Comparison of ENCODE assay signal across 8 cellular contexts in genomic region chr20:381581-382290, GRCh38. TPM values are rescaled to one million over a fixed set of nuclear protein-coding genes. Genes with fewer than 3 reads are reported as not detected.
DNase-seq lines count a peak whose midpoint lies in the region; ATAC-seq, FAIRE-seq and TF ChIP-seq lines count a peak whose summit lies in the region.

No MANE protein-coding gene starts in this region.

- peak overlapping the region; percentile 52 to 94 (median 88) for H3K4me3 Mint-ChIP-seq in IgD-negative memory B cell
- peak overlapping the region; percentile 77 for H3K4me3 Mint-ChIP-seq in activated naive CD4-positive, alpha-beta T cell treated with anti-CD3 and anti-CD28 coated beads, Interleukin-2, amount 10 ng/mL, durations not matched to agents 7 days and 5 days
- H3K4me3 Mint-ChIP-seq in progenitor cell of endocrine pancreas (ENCODE audit: low read depth) = peak overlapping the region; percentile 69

- H3K27me3 Mint-ChIP-seq in IgD-negative memory B cell = no peaks in the 10 kb centered on the region
- peaks cover 5% of the 10 kb centered on the region for H3K27me3 Mint-ChIP-seq in activated naive CD4-positive, alpha-beta T cell treated with anti-CD3 and anti-CD28 coated beads, Interleukin-2, amount 10 ng/mL, durations not matched to agents 7 days and 5 days
- H3K27me3 Mint-ChIP-seq in progenitor cell of endocrine pancreas = peaks cover 29% of the 10 kb centered on the region

- intact Hi-C loops in Right ventricle myocardium inferior (cut with DNase I) = no loop called here

- H3K27ac Mint-ChIP-seq in IgD-negative memory B cell = peak overlapping the region; percentile 65 to 96 (median 90)
- peak overlapping the region; percentile 88 for H3K27ac Mint-ChIP-seq in activated naive CD4-positive, alpha-beta T cell treated with anti-CD3 and anti-CD28 coated beads, Interleukin-2, amount 10 ng/mL, durations not matched to agents 7 days and 5 days
- no peak overlapping the region for H3K27ac Mint-ChIP-seq in progenitor cell of endocrine pancreas

- H3K9me3 Mint-ChIP-seq in IgD-negative memory B cell (no peaks in the 10 kb centered on the region), progenitor cell of endocrine pancreas (ENCODE audit: low read depth) (no peaks in the 10 kb centered on the region)
- H3K9me3 Mint-ChIP-seq in activated naive CD4-positive, alpha-beta T cell treated with anti-CD3 and anti-CD28 coated beads, Interleukin-2, amount 10 ng/mL, durations not matched to agents 7 days and 5 days = no peaks in the 10 kb centered on the region

- FAIRE-seq in urothelium cell line (lab: Jason Lieb, UNC) = no peak

- no peaks in the 10 kb centered on the region for H3K27me3 ChIP-seq in SJSA1 (replicated peaks)

- peaks cover 5 to 16% (median 7%) of the 10 kb centered on the region in 3 donors for H3K4me1 Mint-ChIP-seq in IgD-negative memory B cell
- H3K4me1 Mint-ChIP-seq in activated naive CD4-positive, alpha-beta T cell treated with anti-CD3 and anti-CD28 coated beads, Interleukin-2, amount 10 ng/mL, durations not matched to agents 7 days and 5 days = peaks cover 36% of the 10 kb centered on the region
- H3K4me1 Mint-ChIP-seq in progenitor cell of endocrine pancreas (ENCODE audit: low read depth) = peaks cover 2% of the 10 kb centered on the region

- DNase-seq in DMS153 treated with DMSO at 0.1 percent for 48 hours (lab: John Stamatoyannopoulos, UW; ENCODE audit: unreplicated experiment) (peak; percentile 23), SJSA1 (ENCODE audit: low read depth in 1 of 2, low spot score in 2 of 2) (peak; percentile 59 to 80), Right ventricle myocardium inferior (ENCODE audit: missing footprints) (peak; percentile 87), progenitor cell of endocrine pancreas (ENCODE audit: low spot score, unreplicated experiment) (no peak), urothelium cell line (ENCODE audit: low spot score) (peak; percentile 79)
- peak; percentile 91 for DNase-seq in activated naive CD4-positive, alpha-beta T cell treated with anti-CD3 and anti-CD28 coated beads, Interleukin-2, amount 10 ng/mL, durations not matched to agents 7 days and 5 days

- H3K9me3 ChIP-seq in SJSA1 (replicated peaks) = no peaks in the 10 kb centered on the region

- CTCF ChIA-PET in activated naive CD4-positive, alpha-beta T cell treated with anti-CD3 and anti-CD28 coated beads, Interleukin-2, amount 10 ng/mL, durations not matched to agents 7 days and 5 days (lab: Charles Lee) = interaction anchor here (1.0 to 1.4 kb wide), 2 partner anchors 25 to 50 kb away, joined by 3 to 4 read pairs; no protein-coding TSS in a partner anchor

- no peaks in the 10 kb centered on the region for H3K36me3 Mint-ChIP-seq in IgD-negative memory B cell
- H3K36me3 Mint-ChIP-seq in activated naive CD4-positive, alpha-beta T cell treated with anti-CD3 and anti-CD28 coated beads, Interleukin-2, amount 10 ng/mL, durations not matched to agents 7 days and 5 days = peaks cover 13% of the 10 kb centered on the region
- H3K36me3 Mint-ChIP-seq in progenitor cell of endocrine pancreas (ENCODE audit: insufficient read depth) = no peaks in the 10 kb centered on the region

- H3K4me1 ChIP-seq in SJSA1 (replicated peaks) = peaks cover 9% of the 10 kb centered on the region

- TF ChIP-seq CTCF in progenitor cell of endocrine pancreas (IDR thresholded peaks at IDR 0.05; ENCODE audit: unreplicated experiment) = no peak

- H3K36me3 ChIP-seq in SJSA1 = no peaks in the 10 kb centered on the region

- peak; percentile 58 for ATAC-seq in GM21526 (IDR thresholded peaks at IDR 0.05; ENCODE audit: low FRiP score, unreplicated experiment)
- ATAC-seq in Right ventricle myocardium inferior = peak; percentile 82

- H3K4me3 ChIP-seq in SJSA1 = peak overlapping the region; percentile 68

- H3K27ac ChIP-seq in SJSA1 = 0 out of 2 replicates have a peak overlapping the region, but pooled peaks have one; percentile 53

RNA-seq across cellular contexts. Expression of gene TRIB3, which starts 1.2 kb away (rescaled TPM):
- polyA plus RNA-seq in IgD-negative memory B cell = 20.1 TPM
- total RNA-seq in SJSA1 (2014; rRNA removed; shearing (Covaris generic)) = 29.0 and 37.2 TPM in 2 replicates
- total RNA-seq in Right ventricle myocardium inferior (0.65 TPM), progenitor cell of endocrine pancreas (5.2 and 7.8 TPM in 2 replicates)

RNA-seq across cellular contexts. Expression of gene RBCK1, which starts 26.4 kb away (rescaled TPM):
- 107 TPM for polyA plus RNA-seq in IgD-negative memory B cell
- 78.4 and 98.8 TPM in 2 replicates for total RNA-seq in SJSA1 (2014; rRNA removed; shearing (Covaris generic))
- total RNA-seq in Right ventricle myocardium inferior (43.7 TPM), progenitor cell of endocrine pancreas (92.7 and 108 TPM in 2 replicates)

RNA-seq across cellular contexts. Expression of gene NRSN2, which starts 34.8 kb away (rescaled TPM):
- polyA plus RNA-seq in IgD-negative memory B cell = 6.2 TPM
- total RNA-seq in SJSA1 (2014; rRNA removed; shearing (Covaris generic)) = 37.5 and 43.1 TPM in 2 replicates
- total RNA-seq in Right ventricle myocardium inferior (19.8 TPM), progenitor cell of endocrine pancreas (28.9 and 33.0 TPM in 2 replicates)

RNA-seq across cellular contexts. Expression of gene SOX12, which starts 56.4 kb away (rescaled TPM):
- polyA plus RNA-seq in IgD-negative memory B cell = 1.9 TPM
- 3.6 TPM in 2 replicates for total RNA-seq in SJSA1 (2014; rRNA removed; shearing (Covaris generic))
- 16.5 TPM for total RNA-seq in Right ventricle myocardium inferior
- 54.8 and 59.0 TPM in 2 replicates for total RNA-seq in progenitor cell of endocrine pancreas
